In the genomic region with DNA sequence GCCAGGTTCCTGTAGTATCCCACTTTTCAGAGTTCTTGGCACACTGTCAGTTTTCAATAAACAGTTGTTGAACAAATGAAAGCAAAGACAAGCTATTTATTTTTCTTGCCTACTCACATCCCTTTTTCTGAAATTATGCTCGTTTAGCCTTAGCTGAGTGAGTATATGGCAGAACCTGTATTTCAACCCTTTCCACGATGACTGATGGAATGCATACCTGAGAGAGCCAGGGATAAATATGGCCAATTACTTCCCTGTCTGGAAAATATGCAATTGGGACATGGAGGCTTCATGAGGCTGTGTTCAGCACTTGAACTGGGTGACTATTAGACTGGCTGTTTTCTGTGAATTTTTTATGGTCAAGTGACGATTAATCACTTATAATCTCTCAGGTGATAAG, we compare ENCODE assay signal across 17 cellular contexts.
"Had no signal": no experiment of that assay in that cellular context is flagged by ENCODE, and none has a peak within 500 bp of the region (broad histone marks: within the 10 kb centered on the region; RNA-seq: fewer than 3 reads in every experiment).

No MANE protein-coding gene starts in this region.

- H3K9ac ChIP-seq: parathyroid adenoma had no signal

- H3K4me3 ChIP-seq: heart left ventricle, left ventricle myocardium inferior, thyroid gland had no signal

- ATAC-seq: activated CD8-positive, alpha-beta T cell treated with anti-CD3 and anti-CD28 coated beads, Interleukin-2, amount 10 ng/mL, durations not matched to agents 7 days and 5 days; activated naive CD8-positive, alpha-beta T cell treated with anti-CD3 and anti-CD28 coated beads, Interleukin-2, amount 50 U/mL, for 24 hours; heart left ventricle; right cardiac atrium had no signal

- H2AFZ ChIP-seq: parathyroid adenoma had no signal

- H3K36me3 ChIP-seq: heart left ventricle, left ventricle myocardium inferior, thyroid gland had no signal

- H3K9me3 ChIP-seq: left ventricle myocardium inferior, thyroid gland had no signal

- H3K4me1 ChIP-seq: heart left ventricle, left ventricle myocardium inferior, parathyroid adenoma, thyroid gland had no signal

- H3K27ac ChIP-seq: heart left ventricle, left ventricle myocardium inferior, parathyroid adenoma, thyroid gland had no signal

- H3K27me3 ChIP-seq: heart left ventricle, thyroid gland had no signal

- H3K79me2 ChIP-seq: parathyroid adenoma had no signal

- DNase-seq: activated CD4-positive, alpha-beta T cell treated with anti-CD3 and anti-CD28 coated beads for 1 hour; activated CD4-positive, alpha-beta T cell treated with anti-CD3 and anti-CD28 coated beads, Interleukin-2, amount 50 U/mL, for 1 hour; activated CD8-positive, alpha-beta T cell treated with anti-CD3 and anti-CD28 coated beads, Interleukin-2, amount 10 ng/mL, durations not matched to agents 7 days and 5 days; activated gamma-delta T cell; activated naive CD4-positive, alpha-beta T cell treated with anti-CD3 and anti-CD28 coated beads, Interleukin-2, amount 50 U/mL, for 16 hours; activated naive CD8-positive, alpha-beta T cell treated with anti-CD3 and anti-CD28 coated beads, Interleukin-2, amount 50 U/mL, for 24 hours; aorta; effector memory CD4-positive, alpha-beta T cell; heart left ventricle; left ventricle myocardium inferior; right cardiac atrium; stimulated activated CD4-positive, alpha-beta T cell treated with anti-CD3 and anti-CD28 coated beads, Interleukin-12 subunit alpha, Interleukin-12 subunit beta, amount 100 ng/mL, for 4 hours; stimulated activated CD4-positive, alpha-beta T cell treated with anti-CD3 and anti-CD28 coated beads, Interleukin-4, amount 100 ng/mL, for 4 hours; substantia nigra; T-helper 9 cell; thyroid gland had no signal
